ENCODE assay signal across 1 cellular context in the genomic region with DNA sequence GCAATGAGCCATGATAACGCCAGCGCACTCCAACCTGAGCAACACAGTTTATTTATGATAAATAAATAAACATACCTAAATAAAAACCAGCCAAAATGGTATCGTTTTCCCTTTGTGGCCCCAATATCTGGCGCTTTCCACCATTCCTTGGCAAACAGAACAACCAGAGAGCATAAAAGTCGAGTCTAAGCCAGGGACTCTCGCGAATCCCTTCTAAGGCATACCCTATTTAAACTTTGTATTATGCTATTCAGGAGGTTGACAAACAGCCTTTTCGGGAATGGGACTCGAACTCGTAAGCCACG.
TF ChIP-seq lines count a peak whose summit lies in the region.

No MANE protein-coding gene starts in this region.

TF ChIP-seq in K562, 482 proteins besides CTCF, POLR2A, EP300 and RAD21 (continued from another document):
- TF ChIP-seq, protein P1, sequence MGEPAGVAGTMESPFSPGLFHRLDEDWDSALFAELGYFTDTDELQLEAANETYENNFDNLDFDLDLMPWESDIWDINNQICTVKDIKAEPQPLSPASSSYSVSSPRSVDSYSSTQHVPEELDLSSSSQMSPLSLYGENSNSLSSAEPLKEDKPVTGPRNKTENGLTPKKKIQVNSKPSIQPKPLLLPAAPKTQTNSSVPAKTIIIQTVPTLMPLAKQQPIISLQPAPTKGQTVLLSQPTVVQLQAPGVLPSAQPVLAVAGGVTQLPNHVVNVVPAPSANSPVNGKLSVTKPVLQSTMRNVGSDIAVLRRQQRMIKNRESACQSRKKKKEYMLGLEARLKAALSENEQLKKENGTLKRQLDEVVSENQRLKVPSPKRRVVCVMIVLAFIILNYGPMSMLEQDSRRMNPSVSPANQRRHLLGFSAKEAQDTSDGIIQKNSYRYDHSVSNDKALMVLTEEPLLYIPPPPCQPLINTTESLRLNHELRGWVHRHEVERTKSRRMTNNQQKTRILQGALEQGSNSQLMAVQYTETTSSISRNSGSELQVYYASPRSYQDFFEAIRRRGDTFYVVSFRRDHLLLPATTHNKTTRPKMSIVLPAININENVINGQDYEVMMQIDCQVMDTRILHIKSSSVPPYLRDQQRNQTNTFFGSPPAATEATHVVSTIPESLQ (CRISPR knock-in tag; IDR thresholded peaks at IDR 0.05): 0 out of 2 replicates have a peak, but pooled peaks have one; percentile 50
- TF ChIP-seq ZNF444 (CRISPR knock-in tag; IDR thresholded peaks at IDR 0.05) (no peak), GTF2A2 (tag; IDR thresholded peaks at IDR 0.05) (no peak), ZFP1 (CRISPR knock-in tag; IDR thresholded peaks at IDR 0.05) (no peak), ZNF584 (CRISPR knock-in tag; IDR thresholded peaks at IDR 0.05; ENCODE audit: low read depth) (0 out of 2 replicates have a peak, but pooled peaks have one; percentile 8), ZNF311 (CRISPR knock-in tag; IDR thresholded peaks at IDR 0.05) (no peak), SLC30A9 (CRISPR knock-in tag; IDR thresholded peaks at IDR 0.05) (no peak)
- TF ChIP-seq, protein P2, sequence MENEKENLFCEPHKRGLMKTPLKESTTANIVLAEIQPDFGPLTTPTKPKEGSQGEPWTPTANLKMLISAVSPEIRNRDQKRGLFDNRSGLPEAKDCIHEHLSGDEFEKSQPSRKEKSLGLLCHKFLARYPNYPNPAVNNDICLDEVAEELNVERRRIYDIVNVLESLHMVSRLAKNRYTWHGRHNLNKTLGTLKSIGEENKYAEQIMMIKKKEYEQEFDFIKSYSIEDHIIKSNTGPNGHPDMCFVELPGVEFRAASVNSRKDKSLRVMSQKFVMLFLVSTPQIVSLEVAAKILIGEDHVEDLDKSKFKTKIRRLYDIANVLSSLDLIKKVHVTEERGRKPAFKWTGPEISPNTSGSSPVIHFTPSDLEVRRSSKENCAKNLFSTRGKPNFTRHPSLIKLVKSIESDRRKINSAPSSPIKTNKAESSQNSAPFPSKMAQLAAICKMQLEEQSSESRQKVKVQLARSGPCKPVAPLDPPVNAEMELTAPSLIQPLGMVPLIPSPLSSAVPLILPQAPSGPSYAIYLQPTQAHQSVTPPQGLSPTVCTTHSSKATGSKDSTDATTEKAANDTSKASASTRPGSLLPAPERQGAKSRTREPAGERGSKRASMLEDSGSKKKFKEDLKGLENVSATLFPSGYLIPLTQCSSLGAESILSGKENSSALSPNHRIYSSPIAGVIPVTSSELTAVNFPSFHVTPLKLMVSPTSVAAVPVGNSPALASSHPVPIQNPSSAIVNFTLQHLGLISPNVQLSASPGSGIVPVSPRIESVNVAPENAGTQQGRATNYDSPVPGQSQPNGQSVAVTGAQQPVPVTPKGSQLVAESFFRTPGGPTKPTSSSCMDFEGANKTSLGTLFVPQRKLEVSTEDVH (IDR thresholded peaks at IDR 0.05; ENCODE audit: low read depth, partially characterized antibody): no peak
- TF ChIP-seq, protein P3, sequence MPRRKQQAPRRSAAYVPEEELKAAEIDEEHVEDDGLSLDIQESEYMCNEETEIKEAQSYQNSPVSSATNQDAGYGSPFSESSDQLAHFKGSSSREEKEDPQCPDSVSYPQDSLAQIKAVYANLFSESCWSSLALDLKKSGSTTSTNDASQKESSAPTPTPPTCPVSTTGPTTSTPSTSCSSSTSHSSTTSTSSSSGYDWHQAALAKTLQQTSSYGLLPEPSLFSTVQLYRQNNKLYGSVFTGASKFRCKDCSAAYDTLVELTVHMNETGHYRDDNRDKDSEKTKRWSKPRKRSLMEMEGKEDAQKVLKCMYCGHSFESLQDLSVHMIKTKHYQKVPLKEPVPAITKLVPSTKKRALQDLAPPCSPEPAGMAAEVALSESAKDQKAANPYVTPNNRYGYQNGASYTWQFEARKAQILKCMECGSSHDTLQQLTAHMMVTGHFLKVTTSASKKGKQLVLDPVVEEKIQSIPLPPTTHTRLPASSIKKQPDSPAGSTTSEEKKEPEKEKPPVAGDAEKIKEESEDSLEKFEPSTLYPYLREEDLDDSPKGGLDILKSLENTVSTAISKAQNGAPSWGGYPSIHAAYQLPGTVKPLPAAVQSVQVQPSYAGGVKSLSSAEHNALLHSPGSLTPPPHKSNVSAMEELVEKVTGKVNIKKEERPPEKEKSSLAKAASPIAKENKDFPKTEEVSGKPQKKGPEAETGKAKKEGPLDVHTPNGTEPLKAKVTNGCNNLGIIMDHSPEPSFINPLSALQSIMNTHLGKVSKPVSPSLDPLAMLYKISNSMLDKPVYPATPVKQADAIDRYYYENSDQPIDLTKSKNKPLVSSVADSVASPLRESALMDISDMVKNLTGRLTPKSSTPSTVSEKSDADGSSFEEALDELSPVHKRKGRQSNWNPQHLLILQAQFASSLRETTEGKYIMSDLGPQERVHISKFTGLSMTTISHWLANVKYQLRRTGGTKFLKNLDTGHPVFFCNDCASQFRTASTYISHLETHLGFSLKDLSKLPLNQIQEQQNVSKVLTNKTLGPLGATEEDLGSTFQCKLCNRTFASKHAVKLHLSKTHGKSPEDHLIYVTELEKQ (CRISPR knock-in tag; IDR thresholded peaks at IDR 0.05): no peak
- TF ChIP-seq, protein P4, sequence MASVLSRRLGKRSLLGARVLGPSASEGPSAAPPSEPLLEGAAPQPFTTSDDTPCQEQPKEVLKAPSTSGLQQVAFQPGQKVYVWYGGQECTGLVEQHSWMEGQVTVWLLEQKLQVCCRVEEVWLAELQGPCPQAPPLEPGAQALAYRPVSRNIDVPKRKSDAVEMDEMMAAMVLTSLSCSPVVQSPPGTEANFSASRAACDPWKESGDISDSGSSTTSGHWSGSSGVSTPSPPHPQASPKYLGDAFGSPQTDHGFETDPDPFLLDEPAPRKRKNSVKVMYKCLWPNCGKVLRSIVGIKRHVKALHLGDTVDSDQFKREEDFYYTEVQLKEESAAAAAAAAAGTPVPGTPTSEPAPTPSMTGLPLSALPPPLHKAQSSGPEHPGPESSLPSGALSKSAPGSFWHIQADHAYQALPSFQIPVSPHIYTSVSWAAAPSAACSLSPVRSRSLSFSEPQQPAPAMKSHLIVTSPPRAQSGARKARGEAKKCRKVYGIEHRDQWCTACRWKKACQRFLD (CRISPR knock-in tag; IDR thresholded peaks at IDR 0.05): no peak
- TF ChIP-seq, protein P5, sequence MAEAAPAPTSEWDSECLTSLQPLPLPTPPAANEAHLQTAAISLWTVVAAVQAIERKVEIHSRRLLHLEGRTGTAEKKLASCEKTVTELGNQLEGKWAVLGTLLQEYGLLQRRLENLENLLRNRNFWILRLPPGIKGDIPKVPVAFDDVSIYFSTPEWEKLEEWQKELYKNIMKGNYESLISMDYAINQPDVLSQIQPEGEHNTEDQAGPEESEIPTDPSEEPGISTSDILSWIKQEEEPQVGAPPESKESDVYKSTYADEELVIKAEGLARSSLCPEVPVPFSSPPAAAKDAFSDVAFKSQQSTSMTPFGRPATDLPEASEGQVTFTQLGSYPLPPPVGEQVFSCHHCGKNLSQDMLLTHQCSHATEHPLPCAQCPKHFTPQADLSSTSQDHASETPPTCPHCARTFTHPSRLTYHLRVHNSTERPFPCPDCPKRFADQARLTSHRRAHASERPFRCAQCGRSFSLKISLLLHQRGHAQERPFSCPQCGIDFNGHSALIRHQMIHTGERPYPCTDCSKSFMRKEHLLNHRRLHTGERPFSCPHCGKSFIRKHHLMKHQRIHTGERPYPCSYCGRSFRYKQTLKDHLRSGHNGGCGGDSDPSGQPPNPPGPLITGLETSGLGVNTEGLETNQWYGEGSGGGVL (CRISPR knock-in tag; IDR thresholded peaks at IDR 0.05): no peak
